Comparison of ENCODE assay signal across 9 cellular contexts in genomic region chr19:7004313-7004931, GRCh38. TPM values are rescaled to one million over a fixed set of nuclear protein-coding genes. Genes with fewer than 3 reads are reported as not detected.
DNase-seq lines count a peak whose midpoint lies in the region; ATAC-seq and TF ChIP-seq lines count a peak whose summit lies in the region.
"Had no signal": no experiment of that assay in that cellular context is flagged by ENCODE, and none has a peak within 500 bp of the region (broad histone marks: within the 10 kb centered on the region; RNA-seq: fewer than 3 reads in every experiment).

No MANE protein-coding gene starts in this region.

- no peak overlapping the region for H3K27ac Mint-ChIP-seq in activated CD4-positive, alpha-beta T cell treated with anti-CD3 and anti-CD28 coated beads for 36 hours
- H3K27ac Mint-ChIP-seq in osteocyte (ENCODE audit: unreplicated experiment), result no peak overlapping the region
- H3K27ac Mint-ChIP-seq in activated T-helper 2 cell treated with anti-CD3 and anti-CD28 coated beads, Interferon-gamma antibody, Interleukin-2, Interleukin-4, amounts not matched to agents 10 μg/mL and 5 μg/mL and 100 μg/mL, durations not matched to agents 14 hours and 24 hours and 36 hours, result no peak overlapping the region
- H3K27ac Mint-ChIP-seq: CD4-positive, alpha-beta memory T cell had no signal

- H3K27me3 Mint-ChIP-seq in activated CD4-positive, alpha-beta T cell treated with anti-CD3 and anti-CD28 coated beads for 36 hours, result no peaks in the 10 kb centered on the region
- no peaks in the 10 kb centered on the region for H3K27me3 Mint-ChIP-seq in osteocyte (ENCODE audit: unreplicated experiment)
- peaks cover 4% of the 10 kb centered on the region for H3K27me3 Mint-ChIP-seq in activated T-helper 2 cell treated with anti-CD3 and anti-CD28 coated beads, Interferon-gamma antibody, Interleukin-2, Interleukin-4, amounts not matched to agents 10 μg/mL and 5 μg/mL and 100 μg/mL, durations not matched to agents 14 hours and 24 hours and 36 hours (ENCODE audit: low read depth)
- H3K27me3 Mint-ChIP-seq: CD4-positive, alpha-beta memory T cell had no signal

- H3K4me3 ChIP-seq in NB4 (ENCODE audit: low read depth, low read length) (no peak overlapping the region), dorsolateral prefrontal cortex (no peak overlapping the region)

- no peaks in the 10 kb centered on the region for H3K36me3 Mint-ChIP-seq in activated CD4-positive, alpha-beta T cell treated with anti-CD3 and anti-CD28 coated beads for 36 hours (ENCODE audit: low read depth)
- H3K36me3 Mint-ChIP-seq in osteocyte (ENCODE audit: unreplicated experiment), result no peaks in the 10 kb centered on the region
- no peaks in the 10 kb centered on the region for H3K36me3 Mint-ChIP-seq in activated T-helper 2 cell treated with anti-CD3 and anti-CD28 coated beads, Interferon-gamma antibody, Interleukin-2, Interleukin-4, amounts not matched to agents 10 μg/mL and 5 μg/mL and 100 μg/mL, durations not matched to agents 14 hours and 24 hours and 36 hours (ENCODE audit: low read depth)
- H3K36me3 Mint-ChIP-seq: CD4-positive, alpha-beta memory T cell had no signal

- POLR2A ChIA-PET in activated CD4-positive, alpha-beta T cell treated with anti-CD3 and anti-CD28 coated beads for 36 hours (lab: Charles Lee), result no interaction called here

- no peak overlapping the region for H3K27ac ChIP-seq in dorsolateral prefrontal cortex

- ATAC-seq in activated CD4-positive, alpha-beta T cell treated with anti-CD3 and anti-CD28 coated beads for 36 hours, result peak; percentile 43
- no peak for ATAC-seq in GM18870 (IDR thresholded peaks at IDR 0.05; ENCODE audit: unreplicated experiment)

- H3K4me3 Mint-ChIP-seq in activated CD4-positive, alpha-beta T cell treated with anti-CD3 and anti-CD28 coated beads for 36 hours, result no peak overlapping the region
- H3K4me3 Mint-ChIP-seq in osteocyte (ENCODE audit: unreplicated experiment), result no peak overlapping the region
- no peak overlapping the region for H3K4me3 Mint-ChIP-seq in activated T-helper 2 cell treated with anti-CD3 and anti-CD28 coated beads, Interferon-gamma antibody, Interleukin-2, Interleukin-4, amounts not matched to agents 10 μg/mL and 5 μg/mL and 100 μg/mL, durations not matched to agents 14 hours and 24 hours and 36 hours (ENCODE audit: low read depth)

- CTCF ChIA-PET in activated CD4-positive, alpha-beta T cell treated with anti-CD3 and anti-CD28 coated beads for 36 hours (lab: Charles Lee), result interaction anchor here (0.6 to 2.1 kb wide), 3 partner anchors 60 to 694 kb away, joined by 3 to 4 read pairs (median 3); no protein-coding TSS in a partner anchor

- no peak for TF ChIP-seq POLR2A in NB4 (IDR thresholded peaks at IDR 0.05; ENCODE audit: extremely low read depth, insufficient read length)

- peaks cover 6% of the 10 kb centered on the region for H3K9me3 Mint-ChIP-seq in activated CD4-positive, alpha-beta T cell treated with anti-CD3 and anti-CD28 coated beads for 36 hours (ENCODE audit: low read depth)
- H3K9me3 Mint-ChIP-seq in osteocyte (ENCODE audit: unreplicated experiment), result peaks cover 11% of the 10 kb centered on the region
- no peaks in the 10 kb centered on the region for H3K9me3 Mint-ChIP-seq in activated T-helper 2 cell treated with anti-CD3 and anti-CD28 coated beads, Interferon-gamma antibody, Interleukin-2, Interleukin-4, amounts not matched to agents 10 μg/mL and 5 μg/mL and 100 μg/mL, durations not matched to agents 14 hours and 24 hours and 36 hours

- no peak for DNase-seq in activated CD4-positive, alpha-beta T cell treated with anti-CD3 and anti-CD28 coated beads for 36 hours
- DNase-seq in activated CD4-positive, alpha-beta T cell treated with anti-CD3 and anti-CD28 coated beads for 48 hours, result no peak
- DNase-seq in NB4 (ENCODE audit: low read depth), result peak; percentile 67
- no peak for DNase-seq in dorsolateral prefrontal cortex
- DNase-seq in osteocyte (ENCODE audit: extremely low spot score, unreplicated experiment), result no peak
- no peak for DNase-seq in activated T-helper 2 cell treated with anti-CD3 and anti-CD28 coated beads, Interferon-gamma antibody, Interleukin-2, Interleukin-4, amounts not matched to agents 10 μg/mL and 5 μg/mL and 100 μg/mL, durations not matched to agents 14 hours and 24 hours and 36 hours (ENCODE audit: low spot score)
- no peak for DNase-seq in SHP77 (lab: John Stamatoyannopoulos, UW)

- TF ChIP-seq CTCF in NB4 (IDR thresholded peaks at IDR 0.05; ENCODE audit: low read depth, low read length) (peak; percentile 63), dorsolateral prefrontal cortex (IDR thresholded peaks at IDR 0.05 in 54 of 56, conservative IDR thresholded peaks at IDR 0.05 in 2 of 56; ENCODE audit: low read depth in 1 of 56, partially characterized antibody in 56 of 56) (peak in 36 of 56 donors; percentile 36 to 85 (median 59)), osteocyte (IDR thresholded peaks at IDR 0.05) (peak; percentile 77)

- peaks cover 29% of the 10 kb centered on the region for H3K4me1 Mint-ChIP-seq in activated CD4-positive, alpha-beta T cell treated with anti-CD3 and anti-CD28 coated beads for 36 hours
- no peaks in the 10 kb centered on the region for H3K4me1 Mint-ChIP-seq in osteocyte (ENCODE audit: unreplicated experiment)
- H3K4me1 Mint-ChIP-seq in activated T-helper 2 cell treated with anti-CD3 and anti-CD28 coated beads, Interferon-gamma antibody, Interleukin-2, Interleukin-4, amounts not matched to agents 10 μg/mL and 5 μg/mL and 100 μg/mL, durations not matched to agents 14 hours and 24 hours and 36 hours (ENCODE audit: low read depth), result peaks cover 16% of the 10 kb centered on the region

- peaks cover 0 to 24% (median 5%) of the 10 kb centered on the region in 45 donors for H3K27me3 ChIP-seq in dorsolateral prefrontal cortex

- intact Hi-C loops in activated CD4-positive, alpha-beta T cell treated with anti-CD3 and anti-CD28 coated beads for 36 hours (cut with DNase I, micrococcal nuclease), result no loop called here
- intact Hi-C loops in dorsolateral prefrontal cortex (cut with DNase I), result no loop called here
- intact Hi-C loops in activated T-helper 2 cell treated with anti-CD3 and anti-CD28 coated beads, Interferon-gamma antibody, Interleukin-2, Interleukin-4, amounts not matched to agents 10 μg/mL and 5 μg/mL and 100 μg/mL, durations not matched to agents 14 hours and 24 hours and 36 hours (cut with micrococcal nuclease), result loop anchor here (2.0 kb wide), 1 partner anchor 60 kb away; no protein-coding TSS in a partner anchor

RNA-seq across cellular contexts. Expression of gene MBD3L2B, which starts 16.8 kb away (rescaled TPM):
- total RNA-seq in activated CD4-positive, alpha-beta T cell treated with anti-CD3 and anti-CD28 coated beads for 36 hours, result not detected
- not detected for total RNA-seq in dorsolateral prefrontal cortex
- not detected in 2 replicates for total RNA-seq in osteocyte
- total RNA-seq in activated T-helper 2 cell treated with anti-CD3 and anti-CD28 coated beads, Interferon-gamma antibody, Interleukin-2, Interleukin-4, amounts not matched to agents 10 μg/mL and 5 μg/mL and 100 μg/mL, durations not matched to agents 14 hours and 24 hours and 36 hours, result not detected in 2 replicates
- total RNA-seq: CD4-positive, alpha-beta memory T cell had no signal

RNA-seq across cellular contexts. Expression of gene MBD3L5, which starts 26.0 kb away (rescaled TPM):
- not detected for total RNA-seq in activated CD4-positive, alpha-beta T cell treated with anti-CD3 and anti-CD28 coated beads for 36 hours
- total RNA-seq in dorsolateral prefrontal cortex (not detected), osteocyte (not detected in 2 replicates)
- not detected in 2 replicates for total RNA-seq in activated T-helper 2 cell treated with anti-CD3 and anti-CD28 coated beads, Interferon-gamma antibody, Interleukin-2, Interleukin-4, amounts not matched to agents 10 μg/mL and 5 μg/mL and 100 μg/mL, durations not matched to agents 14 hours and 24 hours and 36 hours
- total RNA-seq: CD4-positive, alpha-beta memory T cell had no signal

RNA-seq across cellular contexts. Expression of gene MBD3L4, which starts 35.6 kb away (rescaled TPM):
- total RNA-seq in activated CD4-positive, alpha-beta T cell treated with anti-CD3 and anti-CD28 coated beads for 36 hours, result not detected
- total RNA-seq in dorsolateral prefrontal cortex (not detected), osteocyte (not detected in 2 replicates)
- not detected in 2 replicates for total RNA-seq in activated T-helper 2 cell treated with anti-CD3 and anti-CD28 coated beads, Interferon-gamma antibody, Interleukin-2, Interleukin-4, amounts not matched to agents 10 μg/mL and 5 μg/mL and 100 μg/mL, durations not matched to agents 14 hours and 24 hours and 36 hours
- total RNA-seq: CD4-positive, alpha-beta memory T cell had no signal

RNA-seq across cellular contexts. Expression of gene MBD3L2, which starts 44.7 kb away (rescaled TPM):
- not detected for total RNA-seq in activated CD4-positive, alpha-beta T cell treated with anti-CD3 and anti-CD28 coated beads for 36 hours
- total RNA-seq in dorsolateral prefrontal cortex (not detected), osteocyte (not detected in 2 replicates)
- not detected in 2 replicates for total RNA-seq in activated T-helper 2 cell treated with anti-CD3 and anti-CD28 coated beads, Interferon-gamma antibody, Interleukin-2, Interleukin-4, amounts not matched to agents 10 μg/mL and 5 μg/mL and 100 μg/mL, durations not matched to agents 14 hours and 24 hours and 36 hours
- total RNA-seq: CD4-positive, alpha-beta memory T cell had no signal

RNA-seq across cellular contexts. Expression of gene MBD3L3, which starts 54.1 kb away (rescaled TPM):
- total RNA-seq in activated CD4-positive, alpha-beta T cell treated with anti-CD3 and anti-CD28 coated beads for 36 hours, result not detected
- total RNA-seq in dorsolateral prefrontal cortex (not detected), osteocyte (not detected in 2 replicates)
- total RNA-seq in activated T-helper 2 cell treated with anti-CD3 and anti-CD28 coated beads, Interferon-gamma antibody, Interleukin-2, Interleukin-4, amounts not matched to agents 10 μg/mL and 5 μg/mL and 100 μg/mL, durations not matched to agents 14 hours and 24 hours and 36 hours, result not detected in 2 replicates
- total RNA-seq: CD4-positive, alpha-beta memory T cell had no signal
